Comparison of ENCODE assay signal across 27 cellular contexts in the genomic region with DNA sequence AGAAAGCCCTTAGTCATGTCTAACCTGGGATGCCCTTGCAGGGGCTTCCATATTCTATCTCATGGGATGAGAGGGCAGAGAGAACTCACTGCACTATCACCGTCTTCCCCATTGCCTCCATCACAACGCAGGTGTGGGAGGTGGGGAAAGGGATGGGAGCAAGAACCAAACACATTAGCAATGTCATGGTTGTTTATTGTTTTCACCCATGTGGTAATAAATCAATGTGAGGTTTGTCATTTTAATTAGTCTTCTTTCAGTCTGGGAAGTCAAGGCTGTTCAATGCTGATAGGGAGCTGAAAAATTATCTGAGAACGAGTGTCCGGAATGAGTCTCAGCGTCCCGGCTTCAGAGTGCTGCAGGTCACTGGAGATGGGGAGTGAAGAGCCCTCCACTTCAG.
"Had no signal": no experiment of that assay in that cellular context is flagged by ENCODE, and none has a peak within 500 bp of the region (broad histone marks: within the 10 kb centered on the region; RNA-seq: fewer than 3 reads in every experiment).

No MANE protein-coding gene starts in this region.

- DNase-seq: activated CD4-positive, alpha-beta T cell treated with anti-CD3 and anti-CD28 coated beads, Interleukin-2, amount 50 U/mL, for 48 hours; activated CD8-positive, alpha-beta T cell treated with anti-CD3 and anti-CD28 coated beads, Interleukin-2, amount 10 ng/mL, durations not matched to agents 7 days and 5 days; activated gamma-delta T cell; activated naive CD4-positive, alpha-beta T cell treated with Interleukin-2 at 50 U/mL for 16 hours; activated naive CD8-positive, alpha-beta T cell treated with anti-CD3 and anti-CD28 coated beads, Interleukin-2, amount 10 ng/mL, durations not matched to agents 7 days and 5 days; activated T-cell treated with anti-CD3 and anti-CD28 coated beads, Interleukin-2, amount 50 U/mL, for 24 hours; amygdala; body of pancreas; Kasumi-1; KG1; MG63; NCI-H1048; NCI-H1105 treated with DMSO at 0.1 percent for 48 hours; NCI-H146; NCI-H187; NCI-H2029 treated with DMSO at 0.1 percent for 48 hours; NCI-H2107; NCI-H226; NCI-H524 treated with DMSO at 0.1 percent for 48 hours; NCI-H748 treated with DMSO at 0.1 percent for 48 hours; NK-92 treated with Interleukin-12 subunit alpha and Interleukin-12 subunit beta, amount 100 ng/mL, for 24 hours; PC-9; Right ventricle myocardium superior; SW 1271; T-helper 1 cell; T-helper 2 cell; T-helper 9 cell had no signal
